In the genomic region with DNA sequence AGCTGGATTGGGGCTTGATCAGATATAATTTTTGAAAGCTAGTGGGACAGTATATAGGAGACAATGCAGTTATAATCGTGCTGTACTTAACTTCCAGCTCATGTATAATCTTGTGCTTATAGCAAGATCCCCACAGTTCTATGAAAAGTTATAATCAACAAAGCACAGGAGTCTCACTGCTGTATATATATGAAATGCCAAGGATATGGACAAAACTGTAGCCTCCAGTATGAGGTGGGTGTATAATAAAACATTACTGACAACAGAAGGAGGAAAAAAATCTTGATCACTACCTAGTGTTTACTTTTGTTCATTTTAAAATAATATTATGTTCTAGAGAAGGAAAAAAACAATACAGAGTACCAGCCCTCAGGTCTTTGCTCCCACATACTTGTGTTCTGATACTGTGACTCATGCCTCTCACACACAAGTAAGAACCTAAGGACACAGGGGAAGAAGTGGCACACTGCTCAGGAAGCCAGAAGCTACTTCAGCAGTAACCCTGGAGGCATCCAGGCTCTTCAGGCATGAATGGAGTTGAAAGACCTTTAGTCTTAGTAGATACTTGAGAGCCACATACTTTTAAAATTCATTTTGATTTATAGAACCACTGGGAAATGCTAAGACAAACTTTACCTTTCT, we compare ENCODE assay signal across 11 cellular contexts.
DNase-seq lines count a peak whose midpoint lies in the region.
"Had no signal": no experiment of that assay in that cellular context is flagged by ENCODE, and none has a peak within 500 bp of the region (broad histone marks: within the 10 kb centered on the region; RNA-seq: fewer than 3 reads in every experiment).

No MANE protein-coding gene starts in this region.

- in situ Hi-C loops in G401 (cut with HindIII; ENCODE audit: low sequenced_read_pairs) = no loop called here

- peak; percentile 52 for DNase-seq in DMS53 (lab: John Stamatoyannopoulos, UW)
- DNase-seq in DMS53 treated with DMSO at 0.1 percent for 48 hours (lab: John Stamatoyannopoulos, UW; ENCODE audit: unreplicated experiment) = no peak
- DNase-seq in amniotic stem cell (lab: John Stamatoyannopoulos, UW) = peak; percentile 58
- DNase-seq in glomerular visceral epithelial cell (ENCODE audit: extremely low spot score) = peak; percentile 34
- peak; percentile 13 for DNase-seq in stromal cell of bone marrow (ENCODE audit: low read depth)
- DNase-seq in T-helper 2 cell = no peak
- no peak for DNase-seq in effector CD8-positive, alpha-beta T cell (lab: John Stamatoyannopoulos, UW)
- no peak for DNase-seq in G401 (ENCODE audit: low spot score)
- DNase-seq: adrenal gland, NCI-H1436 treated with DMSO at 0.1 percent for 48 hours, T-helper 17 cell had no signal

Comparison
In these comparisons a context has a peak if more than half of its experiments do, and no peak if none do; other contexts are left out.
1. DNase-seq: peak in DMS53 (single experiment), amniotic stem cell (single experiment), glomerular visceral epithelial cell (single experiment) and stromal cell of bone marrow (single experiment); none in DMS53 treated with DMSO at 0.1 percent for 48 hours (single experiment), T-helper 2 cell (0 of 5), effector CD8-positive, alpha-beta T cell (single experiment) and G401 (single experiment).